30 cellular contexts compared by ENCODE assay signal in genomic region chr2:107747964-107748583, GRCh38.
"Had no signal": no experiment of that assay in that cellular context is flagged by ENCODE, and none has a peak within 500 bp of the region (broad histone marks: within the 10 kb centered on the region; RNA-seq: fewer than 3 reads in every experiment).

No MANE protein-coding gene starts in this region.

- H3K9me3 Mint-ChIP-seq: mesothelial cell of epicardium had no signal

- H3K27me3 ChIP-seq: hepatocyte, suprapubic skin, tibial nerve had no signal

- H3K4me1 ChIP-seq: parathyroid adenoma, psoas muscle, suprapubic skin, tibial nerve had no signal

- H3K36me3 ChIP-seq: suprapubic skin, tibial nerve, WERI-Rb-1 had no signal

- ATAC-seq: activated CD4-positive, CD25-positive, alpha-beta regulatory T cell treated with anti-CD3 and anti-CD28 coated beads, Interleukin-2, amount 50 U/mL, for 24 hours; left colon; naive thymus-derived CD4-positive, alpha-beta T cell; psoas muscle had no signal

- FAIRE-seq: frontal cortex, keratinocyte, TTC549 had no signal

- H3K36me3 Mint-ChIP-seq: activated naive CD8-positive, alpha-beta T cell; mesothelial cell of epicardium; naive thymus-derived CD4-positive, alpha-beta T cell had no signal

- H3K4me3 ChIP-seq: coronary artery, dorsolateral prefrontal cortex, hepatocyte, psoas muscle, smooth muscle cell, suprapubic skin, tibial nerve had no signal

- H3K27ac Mint-ChIP-seq: activated naive CD8-positive, alpha-beta T cell; mesothelial cell of epicardium; naive thymus-derived CD4-positive, alpha-beta T cell had no signal

- H3K4me1 Mint-ChIP-seq: mesothelial cell of epicardium; naive thymus-derived CD4-positive, alpha-beta T cell had no signal

- H3K9me3 ChIP-seq: psoas muscle, suprapubic skin, tibial nerve had no signal

- DNase-seq: activated CD4-positive, alpha-beta T cell treated with anti-CD3 and anti-CD28 coated beads for 48 hours; activated CD4-positive, alpha-beta T cell treated with anti-CD3 and anti-CD28 coated beads, Interleukin-2, amount 50 U/mL, for 48 hours; activated CD8-positive, alpha-beta memory T cell treated with anti-CD3 and anti-CD28 coated beads for 24 hours; activated effector memory CD4-positive, alpha-beta T cell treated with Interleukin-2 at 50 U/mL for 16 hours; activated naive CD4-positive, alpha-beta T cell treated with Interleukin-2 at 50 U/mL for 16 hours; anterior cingulate cortex; cerebellar nuclear complex; dorsolateral prefrontal cortex; effector memory CD4-positive, alpha-beta T cell; glutamatergic neuron; left colon; mammary epithelial cell; naive thymus-derived CD4-positive, alpha-beta T cell; psoas muscle; stimulated activated CD4-positive, alpha-beta T cell treated with anti-CD3 and anti-CD28 coated beads, Interleukin-1b, Interleukin-23, amount 100 ng/mL, for 48 hours; stimulated activated naive CD4-positive, alpha-beta T cell; T-helper 9 cell; WERI-Rb-1 had no signal

- H3K27me3 Mint-ChIP-seq: activated naive CD8-positive, alpha-beta T cell had no signal

- H3K27ac ChIP-seq: coronary artery, dorsolateral prefrontal cortex, hepatocyte, parathyroid adenoma, psoas muscle, suprapubic skin, tibial nerve, WERI-Rb-1 had no signal

- H3K4me3 Mint-ChIP-seq: activated naive CD8-positive, alpha-beta T cell; mesothelial cell of epicardium; naive thymus-derived CD4-positive, alpha-beta T cell had no signal
